8 cellular contexts compared by ENCODE assay signal in the genomic region with DNA sequence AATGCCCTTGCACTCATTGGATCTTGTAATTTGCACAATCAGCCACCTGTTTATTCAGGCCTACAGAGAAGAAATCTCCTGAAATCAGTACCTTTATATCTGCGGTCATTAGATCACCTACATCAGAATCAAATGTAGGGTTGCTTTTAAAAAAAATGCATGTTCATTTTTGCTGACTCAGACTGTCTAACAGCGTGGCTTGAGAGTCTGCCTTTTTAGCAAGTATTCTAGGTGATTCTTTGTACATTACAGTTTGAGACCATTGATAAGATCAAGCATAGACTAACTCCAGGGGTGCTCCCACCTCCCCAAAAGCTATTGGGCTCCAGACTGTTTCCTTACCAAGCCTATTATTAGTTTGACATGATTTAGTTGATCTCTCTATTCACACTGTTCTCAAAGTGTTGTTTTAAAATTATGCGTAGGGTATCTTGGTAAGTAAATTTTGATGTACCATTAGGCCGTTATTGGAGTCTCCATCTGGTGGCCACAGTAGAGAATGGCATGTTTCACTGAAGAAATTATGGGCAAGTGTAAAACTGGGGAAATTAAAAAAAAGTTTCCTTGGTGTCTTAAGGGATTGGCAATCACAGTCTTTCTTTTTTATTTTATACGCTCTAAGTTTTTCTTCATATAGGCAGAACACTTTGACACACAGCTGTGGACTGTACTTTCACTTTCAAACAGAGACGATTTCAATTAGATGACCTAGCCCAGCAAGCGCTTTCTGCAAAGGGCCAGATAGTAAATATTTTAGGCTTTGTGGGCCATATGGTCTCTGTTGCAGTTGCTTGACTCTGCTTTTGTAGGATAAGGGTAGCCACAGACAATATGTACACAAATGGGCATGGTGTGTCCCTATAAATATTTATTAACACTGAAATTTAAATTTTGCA. TPM values are rescaled to one million over a fixed set of nuclear protein-coding genes. Genes with fewer than 3 reads are reported as not detected.
DNase-seq lines count a peak whose midpoint lies in the region; ATAC-seq and TF ChIP-seq lines count a peak whose summit lies in the region.

No MANE protein-coding gene starts in this region.

- DNase-seq in NCI-H2171 treated with DMSO at 0.1 percent for 48 hours (lab: John Stamatoyannopoulos, UW) (peak; percentile 2), NCI-H2171 (lab: John Stamatoyannopoulos, UW) (no peak), RPMI8226 (peak; percentile 11), osteocyte (ENCODE audit: extremely low spot score, unreplicated experiment) (no peak), SHP77 (lab: John Stamatoyannopoulos, UW) (no peak), NCI-H187 (lab: John Stamatoyannopoulos, UW) (no peak)

- H3K9me3 Mint-ChIP-seq in osteocyte (ENCODE audit: unreplicated experiment), result peaks cover 4% of the 10 kb centered on the region

- H3K4me1 Mint-ChIP-seq in osteocyte (ENCODE audit: unreplicated experiment), result no peaks in the 10 kb centered on the region

- peak; percentile 58 for ATAC-seq in GM21786 (IDR thresholded peaks at IDR 0.05; ENCODE audit: unreplicated experiment)
- ATAC-seq in esophagus mucosa, result peak; percentile 46

- H3K36me3 Mint-ChIP-seq in osteocyte (ENCODE audit: unreplicated experiment), result no peaks in the 10 kb centered on the region

- H3K27me3 Mint-ChIP-seq in osteocyte (ENCODE audit: unreplicated experiment), result peaks cover 6% of the 10 kb centered on the region

- TF ChIP-seq CTCF in osteocyte (IDR thresholded peaks at IDR 0.05), result peak; percentile 71

- no peak overlapping the region for H3K27ac Mint-ChIP-seq in osteocyte (ENCODE audit: unreplicated experiment)

- no peak overlapping the region for H3K4me3 Mint-ChIP-seq in osteocyte (ENCODE audit: unreplicated experiment)

RNA-seq across cellular contexts. Expression of gene MSL3, which starts 33.7 kb away (rescaled TPM):
- 16.0 TPM for total RNA-seq in esophagus mucosa
- total RNA-seq in osteocyte, result 25.5 and 27.8 TPM in 2 replicates

RNA-seq across cellular contexts. Expression of gene ARHGAP6, which starts 58.6 kb away (rescaled TPM):
- total RNA-seq in esophagus mucosa, result 0.56 TPM
- 3.5 and 4.2 TPM in 2 replicates for total RNA-seq in osteocyte

Comparison
In these comparisons a context has a peak if more than half of its experiments do, and no peak if none do; other contexts are left out.
1. DNase-seq: peak in NCI-H2171 treated with DMSO at 0.1 percent for 48 hours (single experiment) and RPMI8226 (single experiment); none in NCI-H2171 (single experiment), osteocyte (single experiment), SHP77 (0 of 2) and NCI-H187 (0 of 2).